ENCODE assay signal across 8 cellular contexts in genomic region chr3:114886945-114887344, GRCh38.
"Had no signal": no experiment of that assay in that cellular context is flagged by ENCODE, and none has a peak within 500 bp of the region (broad histone marks: within the 10 kb centered on the region; RNA-seq: fewer than 3 reads in every experiment).

No MANE protein-coding gene starts in this region.

- H3K36me3 ChIP-seq: HAP-1 had no signal

- H3K9me3 ChIP-seq: HAP-1 had no signal

- H2AFZ ChIP-seq: GM23248 had no signal

- H3K4me3 ChIP-seq: GM23248, HAP-1 had no signal

- H3K9ac ChIP-seq: GM23248 had no signal

- H3K27ac ChIP-seq: GM23248, HL-60 had no signal

- H3K4me1 ChIP-seq: HAP-1 had no signal

- DNase-seq: GM23248, GOT3, H7, HFFc6, KBM-7 had no signal

- ATAC-seq: HCT116 had no signal
